20 cellular contexts compared by ENCODE assay signal in genomic region chr16:2840914-2841313, GRCh38. TPM values are rescaled to one million over a fixed set of nuclear protein-coding genes. Genes with fewer than 3 reads are reported as not detected.
A peak's percentile ranks its signal among the peaks of the same experiment; 100 is the strongest.
DNase-seq lines count a peak whose midpoint lies in the region; ATAC-seq and TF ChIP-seq lines count a peak whose summit lies in the region.
"Had no signal": no experiment of that assay in that cellular context is flagged by ENCODE, and none has a peak within 500 bp of the region (broad histone marks: within the 10 kb centered on the region; RNA-seq: fewer than 3 reads in every experiment).

No MANE protein-coding gene starts in this region.

- H3K36me3 Mint-ChIP-seq in CD8-positive, alpha-beta memory T cell = no peaks in the 10 kb centered on the region
- H3K36me3 Mint-ChIP-seq in T-helper 17 cell (ENCODE audit: low read depth) = peaks cover 4% of the 10 kb centered on the region

- no peaks in the 10 kb centered on the region for H3K36me3 ChIP-seq in CD8-positive, alpha-beta memory T cell (ENCODE audit: insufficient read depth, low read length)
- H3K36me3 ChIP-seq in lower lobe of right lung (no peaks in the 10 kb centered on the region), sigmoid colon (no peaks in the 10 kb centered on the region), gastroesophageal sphincter (no peaks in the 10 kb centered on the region)

- no peak overlapping the region for H3K4me3 ChIP-seq in CD8-positive, alpha-beta memory T cell (ENCODE audit: low read length)
- H3K4me3 ChIP-seq in lower lobe of right lung (no peak overlapping the region), sigmoid colon (no peak overlapping the region), gastroesophageal sphincter (no peak overlapping the region)

- H3K27ac ChIP-seq in CD8-positive, alpha-beta memory T cell (ENCODE audit: low read depth, low read length) = no peak overlapping the region
- H3K27ac ChIP-seq in lower lobe of right lung (no peak overlapping the region), sigmoid colon (no peak overlapping the region), gastroesophageal sphincter (no peak overlapping the region)
- H3K27ac ChIP-seq: KMS-11 had no signal

- WGBS in sigmoid colon, 2 donors = 69 to 84% methylated on average over 12 of the region's 12 CpGs
- 60 to 93% methylated on average over 3 to 4 of the region's 12 CpGs for WGBS in gastroesophageal sphincter (ENCODE audit: low coverage in 1 of 2), 2 donors

- POLR2A ChIA-PET in CD8-positive, alpha-beta memory T cell (lab: Charles Lee) = no interaction called here

- H3K9me3 Mint-ChIP-seq in CD8-positive, alpha-beta memory T cell = no peaks in the 10 kb centered on the region
- H3K9me3 Mint-ChIP-seq: CD4-positive, alpha-beta T cell had no signal

- H3K4me3 Mint-ChIP-seq in CD8-positive, alpha-beta memory T cell = peak overlapping the region in 2 of 7 donors; percentile 37 to 84
- H3K4me3 Mint-ChIP-seq in T-helper 17 cell = peak overlapping the region; percentile 55
- H3K4me3 Mint-ChIP-seq: CD4-positive, alpha-beta T cell had no signal

- H3K9me3 ChIP-seq in CD8-positive, alpha-beta memory T cell (ENCODE audit: low read length) = no peaks in the 10 kb centered on the region
- H3K9me3 ChIP-seq in T-helper 17 cell (ENCODE audit: control insufficient read depth, low read length, poor library complexity, severe bottlenecking) = no peaks in the 10 kb centered on the region
- no peaks in the 10 kb centered on the region for H3K9me3 ChIP-seq in lower lobe of right lung
- H3K9me3 ChIP-seq in sigmoid colon = no peaks in the 10 kb centered on the region
- H3K9me3 ChIP-seq in gastroesophageal sphincter = no peaks in the 10 kb centered on the region

- H3K4me1 Mint-ChIP-seq in CD8-positive, alpha-beta memory T cell = peaks cover 53 to 63% (median 54%) of the 10 kb centered on the region in 3 donors
- H3K4me1 Mint-ChIP-seq in T-helper 17 cell = peaks cover 26% of the 10 kb centered on the region

- intact Hi-C loops in lower lobe of right lung (cut with DNase I) (no loop called here), sigmoid colon (cut with DNase I) (no loop called here)

- no peaks in the 10 kb centered on the region for H3K27me3 ChIP-seq in CD8-positive, alpha-beta memory T cell (ENCODE audit: insufficient read depth, low read length, poor library complexity, severe bottlenecking)
- H3K27me3 ChIP-seq in lower lobe of right lung (ENCODE audit: low read depth) (peaks cover 3% of the 10 kb centered on the region), sigmoid colon (peaks cover 0 to 50% (median 16%) of the 10 kb centered on the region in 3 donors), gastroesophageal sphincter (peaks cover 72% of the 10 kb centered on the region)

- H3K27me3 Mint-ChIP-seq in CD8-positive, alpha-beta memory T cell = peaks cover 1 to 5% of the 10 kb centered on the region in 2 donors
- H3K27me3 Mint-ChIP-seq in T-helper 17 cell = peaks cover 4% of the 10 kb centered on the region

- no peak for TF ChIP-seq CTCF in lower lobe of right lung (IDR thresholded peaks at IDR 0.05)
- no peak for TF ChIP-seq CTCF in sigmoid colon (IDR thresholded peaks at IDR 0.05)
- no peak for TF ChIP-seq CTCF in gastroesophageal sphincter (IDR thresholded peaks at IDR 0.05)

- CTCF ChIA-PET in CD8-positive, alpha-beta memory T cell (lab: Charles Lee) = interaction anchor here (3.5 kb wide), 1 partner anchor 28 kb away, joined by 51 read pairs; no protein-coding TSS in a partner anchor

- TF ChIP-seq EP300 in sigmoid colon (IDR thresholded peaks at IDR 0.05) (no peak), gastroesophageal sphincter (IDR thresholded peaks at IDR 0.05) (no peak)

- peaks cover 42% of the 10 kb centered on the region for H3K4me1 ChIP-seq in CD8-positive, alpha-beta memory T cell (ENCODE audit: insufficient read depth, low read length)
- H3K4me1 ChIP-seq in lower lobe of right lung = peaks cover 15% of the 10 kb centered on the region
- H3K4me1 ChIP-seq in sigmoid colon = peaks cover 0 to 9% (median 3%) of the 10 kb centered on the region in 4 donors
- H3K4me1 ChIP-seq in gastroesophageal sphincter = peaks cover 0 to 14% (median 5%) of the 10 kb centered on the region in 3 donors

- H3K27ac Mint-ChIP-seq in CD8-positive, alpha-beta memory T cell = peak overlapping the region in 6 of 8 donors; percentile 56 to 96 (median 83)
- no peak overlapping the region for H3K27ac Mint-ChIP-seq in T-helper 17 cell

- TF ChIP-seq POLR2A in sigmoid colon (IDR thresholded peaks at IDR 0.05) (no peak), gastroesophageal sphincter (IDR thresholded peaks at IDR 0.05) (no peak)

- DNase-seq in CD8-positive, alpha-beta memory T cell = peak in 1 of 5 donors; percentile 20
- DNase-seq in T-helper 17 cell (no peak), lower lobe of right lung (peak; percentile 37), sigmoid colon (peak; percentile 48), hepatic stellate cell (ENCODE audit: low spot score) (no peak)
- DNase-seq: Calu3; GF-D8; MV-4-11; NCI-H1694 treated with DMSO at 0.1 percent for 48 hours; NCI-H2107; NCI-H510A; NCI-H748 treated with DMSO at 0.1 percent for 48 hours; NK-92 treated with Interleukin-12 subunit alpha and Interleukin-12 subunit beta, amount 100 ng/mL, for 24 hours had no signal

- ATAC-seq in T-helper 17 cell (no peak), lower lobe of right lung (no peak), gastroesophageal sphincter (no peak), GM19455 (IDR thresholded peaks at IDR 0.05; ENCODE audit: unreplicated experiment) (no peak)
- ATAC-seq: Right ventricle myocardium inferior had no signal

RNA-seq across cellular contexts. Expression of gene ZG16B, which starts 10.8 kb away (rescaled TPM):
- total RNA-seq in CD8-positive, alpha-beta memory T cell = under 1 TPM; 0.29 to 0.74 TPM
- polyA plus RNA-seq in CD8-positive, alpha-beta memory T cell = not detected
- total RNA-seq in T-helper 17 cell (not detected), lower lobe of right lung (4.5 TPM), sigmoid colon (not detected), gastroesophageal sphincter (10 to 100 TPM in 1 of 4 donors, not detected in 3; 37.5 TPM)
- 100 to 1,000 TPM in 1 of 3 donors, 10 to 100 TPM in 2; 15.6 to 147 (median 55.0) TPM for polyA plus RNA-seq in sigmoid colon
- total RNA-seq: CD4-positive, alpha-beta T cell; H1; SK-MEL-5 had no signal

RNA-seq across cellular contexts. Expression of gene PRSS22, which starts 17.1 kb away (rescaled TPM):
- not detected for total RNA-seq in CD8-positive, alpha-beta memory T cell
- polyA plus RNA-seq in CD8-positive, alpha-beta memory T cell = not detected
- under 1 TPM; 0.37 to 0.92 TPM for total RNA-seq in T-helper 17 cell
- 15.3 TPM for total RNA-seq in lower lobe of right lung
- total RNA-seq in sigmoid colon = not detected
- polyA plus RNA-seq in sigmoid colon = 10 to 100 TPM in 1 of 3 donors, not detected in 2; 20.8 TPM
- 1 to 10 TPM in 2 of 4 donors, not detected in 2; 1.0 to 2.7 TPM for total RNA-seq in gastroesophageal sphincter
- total RNA-seq: Right ventricle myocardium inferior, SK-MEL-5 had no signal

RNA-seq across cellular contexts. Expression of gene PRSS21, which starts 23.9 kb away (rescaled TPM):
- 1 to 10 TPM; 8.8 to 9.2 TPM for total RNA-seq in CD8-positive, alpha-beta memory T cell
- polyA plus RNA-seq in CD8-positive, alpha-beta memory T cell = 13.6 TPM
- total RNA-seq in T-helper 17 cell (1 to 10 TPM in 1 of 2 donors, not detected in 1; 1.6 TPM), lower lobe of right lung (26.5 TPM), sigmoid colon (not detected), gastroesophageal sphincter (not detected)
- under 1 TPM in 1 of 3 donors, not detected in 2; 0.58 TPM for polyA plus RNA-seq in sigmoid colon
- total RNA-seq: Calu3; CD4-positive, alpha-beta T cell; Right ventricle myocardium inferior; SK-MEL-5 had no signal

RNA-seq across cellular contexts. Expression of gene FLYWCH2, which starts 42.1 kb away (rescaled TPM):
- 10 to 100 TPM; 24.7 to 27.2 TPM for total RNA-seq in CD8-positive, alpha-beta memory T cell
- polyA plus RNA-seq in CD8-positive, alpha-beta memory T cell = 24.0 TPM
- total RNA-seq in T-helper 17 cell = 10 to 100 TPM; 11.6 to 15.1 TPM
- total RNA-seq in lower lobe of right lung = 27.8 TPM
- total RNA-seq in sigmoid colon = 10 to 100 TPM; 33.6 to 64.2 (median 55.8) TPM
- 10 to 100 TPM; 27.5 to 43.2 (median 30.7) TPM for polyA plus RNA-seq in sigmoid colon
- total RNA-seq in gastroesophageal sphincter = 10 to 100 TPM; 21.9 to 69.1 (median 38.8) TPM

RNA-seq across cellular contexts. Expression of gene PRSS41, which starts 42.6 kb away (rescaled TPM):
- total RNA-seq in CD8-positive, alpha-beta memory T cell = not detected
- not detected for polyA plus RNA-seq in CD8-positive, alpha-beta memory T cell
- total RNA-seq in T-helper 17 cell (not detected), lower lobe of right lung (not detected), sigmoid colon (not detected), gastroesophageal sphincter (not detected)
- not detected for polyA plus RNA-seq in sigmoid colon
- total RNA-seq: Calu3; CD4-positive, alpha-beta T cell; H1; Right ventricle myocardium inferior; SK-MEL-5 had no signal
- polyA plus RNA-seq: H1 had no signal

Comparison
In these comparisons a context has a peak if more than half of its experiments do, and no peak if none do; other contexts are left out.
1. DNase-seq: peak in lower lobe of right lung (single experiment) and sigmoid colon (single experiment); none in T-helper 17 cell (0 of 3) and hepatic stellate cell (single experiment).